ENCODE assay signal across 1 cellular context in genomic region chr3:49015765-49016164, GRCh38.
TF ChIP-seq lines count a peak whose summit lies in the region.

No MANE protein-coding gene starts in this region.

TF ChIP-seq in HepG2, 621 proteins besides CTCF, POLR2A, EP300 and RAD21:
- TF ChIP-seq POLR2G (IDR thresholded peaks at IDR 0.05; ENCODE audit: low read depth, low read length) (0 out of 2 replicates have a peak, but pooled peaks have one; percentile 5), ONECUT2 (CRISPR knock-in tag; IDR thresholded peaks at IDR 0.05) (no peak), ZNF350 (CRISPR knock-in tag; IDR thresholded peaks at IDR 0.05; ENCODE audit: borderline replicate concordance, low read depth) (0 out of 2 replicates have a peak, but pooled peaks have one; percentile 20)
TF ChIP-seq in HepG2: peak in this region for 2.
